ENCODE assay signal across 18 cellular contexts in genomic region chr3:138389144-138389601, GRCh38. TPM values are rescaled to one million over a fixed set of nuclear protein-coding genes. Genes with fewer than 3 reads are reported as not detected.
DNase-seq lines count a peak whose midpoint lies in the region; ATAC-seq and TF ChIP-seq lines count a peak whose summit lies in the region.
"Had no signal": no experiment of that assay in that cellular context is flagged by ENCODE, and none has a peak within 500 bp of the region (broad histone marks: within the 10 kb centered on the region; RNA-seq: fewer than 3 reads in every experiment).

No MANE protein-coding gene starts in this region.

- H3K4me3 Mint-ChIP-seq in WTC11: no peak overlapping the region
- H3K4me3 Mint-ChIP-seq: stimulated activated naive CD8-positive, alpha-beta T cell treated with anti-CD3 and anti-CD28 coated beads, Interleukin-15, Interleukin-2, amounts not matched to agents 100 ng/mL and 50 ng/mL, for 24 hours; T-cell had no signal

- peaks cover 25% of the 10 kb centered on the region for H3K4me1 ChIP-seq in ACC112 (ENCODE audit: control insufficient read depth, insufficient read depth, low read length, unreplicated experiment)
- H3K4me1 ChIP-seq in foreskin keratinocyte: peaks cover 6% of the 10 kb centered on the region
- peaks cover 24% of the 10 kb centered on the region for H3K4me1 ChIP-seq in osteoblast (ENCODE audit: insufficient read depth, low read length)
- H3K4me1 ChIP-seq in upper lobe of right lung: no peaks in the 10 kb centered on the region
- H3K4me1 ChIP-seq: body of pancreas had no signal

- peak overlapping the region; percentile 71 for H3K4me2 ChIP-seq in osteoblast (ENCODE audit: insufficient read depth, low read length)

- DNase-seq in WTC11 (ENCODE audit: low spot score) (no peak), foreskin keratinocyte (no peak), osteoblast (ENCODE audit: insufficient read length, low spot score, missing footprints) (peak; percentile 47), NCI-H510A (lab: John Stamatoyannopoulos, UW) (no peak), upper lobe of right lung (no peak)
- DNase-seq: body of pancreas; DND-41; effector CD8-positive, alpha-beta T cell; KG1; NCI-H1092; stimulated activated CD4-positive, alpha-beta T cell treated with anti-CD3 and anti-CD28 coated beads, Interleukin-12 subunit alpha, Interleukin-12 subunit beta, amount 100 ng/mL, for 4 hours; T-cell had no signal

- H3K79me2 ChIP-seq in ACC112 (ENCODE audit: control insufficient read depth, insufficient read depth, low read length, unreplicated experiment) (peaks cover 6% of the 10 kb centered on the region), osteoblast (ENCODE audit: insufficient read depth, low read length) (peaks cover 36% of the 10 kb centered on the region)

- H3K4me3 ChIP-seq in ACC112 (ENCODE audit: low read depth, low read length): no peak overlapping the region
- no peak overlapping the region for H3K4me3 ChIP-seq in osteoblast (ENCODE audit: insufficient read depth, low read length)
- no peak overlapping the region for H3K4me3 ChIP-seq in upper lobe of right lung
- H3K4me3 ChIP-seq: body of pancreas had no signal

- POLR2A ChIA-PET in WTC11 (lab: Charles Lee): no interaction called here

- peak overlapping the region; percentile 44 for H3K27ac Mint-ChIP-seq in WTC11
- H3K27ac Mint-ChIP-seq: stimulated activated naive CD8-positive, alpha-beta T cell treated with anti-CD3 and anti-CD28 coated beads, Interleukin-15, Interleukin-2, amounts not matched to agents 100 ng/mL and 50 ng/mL, for 24 hours; T-cell had no signal

- TF ChIP-seq CTCF in WTC11 (IDR thresholded peaks at IDR 0.05): no peak
- TF ChIP-seq CTCF in foreskin keratinocyte (conservative IDR thresholded peaks at IDR 0.05): no peak
- TF ChIP-seq CTCF in osteoblast (IDR thresholded peaks at IDR 0.05; ENCODE audit: extremely low read depth, low read depth, low read length): no peak
- TF ChIP-seq CTCF in upper lobe of right lung (IDR thresholded peaks at IDR 0.05): no peak

- ATAC-seq in WTC11 (no peak), foreskin keratinocyte (no peak), GM21526 (IDR thresholded peaks at IDR 0.05; ENCODE audit: low FRiP score, unreplicated experiment) (no peak), HG03460 (IDR thresholded peaks at IDR 0.05; ENCODE audit: unreplicated experiment) (no peak), upper lobe of right lung (no peak)
- ATAC-seq: left lobe of liver, T-cell had no signal

- CTCF ChIA-PET in WTC11 (lab: Charles Lee): interaction anchor here (2.8 kb wide), 1 partner anchor 28 kb away, joined by 10 read pairs; no protein-coding TSS in a partner anchor

- H3K27ac ChIP-seq in ACC112 (ENCODE audit: low read depth, low read length) (peak overlapping the region; percentile 66), foreskin keratinocyte (peak overlapping the region; percentile 84), osteoblast (ENCODE audit: low read depth, low read length) (peak overlapping the region; percentile 97), upper lobe of right lung (no peak overlapping the region)

- no peaks in the 10 kb centered on the region; the same call in 1 of the 2 replicates for H3K27me3 Mint-ChIP-seq in WTC11 (ENCODE audit: low read depth)

- H4K20me1 ChIP-seq in osteoblast (ENCODE audit: insufficient read depth, low read length): no peaks in the 10 kb centered on the region

- H3K9me3 ChIP-seq in osteoblast (ENCODE audit: low read depth, low read length) (no peaks in the 10 kb centered on the region), upper lobe of right lung (no peaks in the 10 kb centered on the region)
- H3K9me3 ChIP-seq: body of pancreas had no signal

- H3K9me3 Mint-ChIP-seq in WTC11: no peaks in the 10 kb centered on the region
- H3K9me3 Mint-ChIP-seq: stimulated activated naive CD8-positive, alpha-beta T cell treated with anti-CD3 and anti-CD28 coated beads, Interleukin-15, Interleukin-2, amounts not matched to agents 100 ng/mL and 50 ng/mL, for 24 hours; T-cell had no signal

- intact Hi-C loops in upper lobe of right lung (cut with DNase I): no loop called here

- 0 out of 2 replicates have a peak, but pooled peaks cover 4% of the 10 kb centered on the region for H3K4me1 Mint-ChIP-seq in WTC11
- H3K4me1 Mint-ChIP-seq: T-cell had no signal

- H3K27me3 ChIP-seq in ACC112 (ENCODE audit: insufficient read depth, low read length) (no peaks in the 10 kb centered on the region), foreskin keratinocyte (no peaks in the 10 kb centered on the region), osteoblast (ENCODE audit: insufficient read depth, low read length) (no peaks in the 10 kb centered on the region), upper lobe of right lung (no peaks in the 10 kb centered on the region)
- H3K27me3 ChIP-seq: body of pancreas had no signal

- H3K36me3 Mint-ChIP-seq in WTC11: no peaks in the 10 kb centered on the region
- H3K36me3 Mint-ChIP-seq: T-cell had no signal

- no peak overlapping the region for H2AFZ ChIP-seq in ACC112 (ENCODE audit: low read length, unreplicated experiment)
- H2AFZ ChIP-seq in osteoblast (ENCODE audit: low read length): no peak overlapping the region

- H3K36me3 ChIP-seq in ACC112 (ENCODE audit: insufficient read depth, low read length) (no peaks in the 10 kb centered on the region), osteoblast (ENCODE audit: insufficient read depth, low read length) (no peaks in the 10 kb centered on the region), upper lobe of right lung (no peaks in the 10 kb centered on the region)

TF ChIP-seq in WTC11, 78 proteins besides CTCF, POLR2A, EP300 and RAD21 (continues in another document):
- TF ChIP-seq ZNF416 (CRISPR knock-in tag; IDR thresholded peaks at IDR 0.05): no peak
- TF ChIP-seq TEAD1 (CRISPR knock-in tag; IDR thresholded peaks at IDR 0.05): no peak
- TF ChIP-seq, protein P1, sequence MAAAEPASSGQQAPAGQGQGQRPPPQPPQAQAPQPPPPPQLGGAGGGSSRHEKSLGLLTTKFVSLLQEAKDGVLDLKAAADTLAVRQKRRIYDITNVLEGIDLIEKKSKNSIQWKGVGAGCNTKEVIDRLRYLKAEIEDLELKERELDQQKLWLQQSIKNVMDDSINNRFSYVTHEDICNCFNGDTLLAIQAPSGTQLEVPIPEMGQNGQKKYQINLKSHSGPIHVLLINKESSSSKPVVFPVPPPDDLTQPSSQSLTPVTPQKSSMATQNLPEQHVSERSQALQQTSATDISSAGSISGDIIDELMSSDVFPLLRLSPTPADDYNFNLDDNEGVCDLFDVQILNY (CRISPR knock-in tag; IDR thresholded peaks at IDR 0.05): no peak
- TF ChIP-seq MAX (CRISPR knock-in tag; IDR thresholded peaks at IDR 0.05): no peak
- TF ChIP-seq PRDM15 (CRISPR knock-in tag; IDR thresholded peaks at IDR 0.05): no peak
- no peak for TF ChIP-seq ZNF671 (CRISPR knock-in tag; IDR thresholded peaks at IDR 0.05)
- TF ChIP-seq SMAD4 (CRISPR knock-in tag; IDR thresholded peaks at IDR 0.05): no peak
- TF ChIP-seq, protein P2, sequence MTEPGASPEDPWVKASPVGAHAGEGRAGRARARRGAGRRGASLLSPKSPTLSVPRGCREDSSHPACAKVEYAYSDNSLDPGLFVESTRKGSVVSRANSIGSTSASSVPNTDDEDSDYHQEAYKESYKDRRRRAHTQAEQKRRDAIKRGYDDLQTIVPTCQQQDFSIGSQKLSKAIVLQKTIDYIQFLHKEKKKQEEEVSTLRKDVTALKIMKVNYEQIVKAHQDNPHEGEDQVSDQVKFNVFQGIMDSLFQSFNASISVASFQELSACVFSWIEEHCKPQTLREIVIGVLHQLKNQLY (CRISPR knock-in tag; IDR thresholded peaks at IDR 0.05): no peak

RNA-seq across cellular contexts. Expression of gene MRAS, which starts 40.8 kb away (rescaled TPM):
- total RNA-seq in WTC11 (2021): 11.1 to 14.8 TPM (median 11.7 TPM) in 3 replicates
- 2.9 and 6.3 TPM in 2 replicates for total RNA-seq in foreskin keratinocyte
- polyA plus RNA-seq in foreskin keratinocyte: 1.4 and 2.4 TPM in 2 replicates
- 80.7 and 81.6 TPM in 2 replicates for total RNA-seq in osteoblast
- 79.4 TPM for total RNA-seq in upper lobe of right lung

RNA-seq across cellular contexts. Expression of gene ESYT3, which starts 45.2 kb away (rescaled TPM):
- total RNA-seq in WTC11 (2021) (4.4 to 6.4 TPM (median 5.7 TPM) in 3 replicates), foreskin keratinocyte (0.78 and 0.92 TPM in 2 replicates), osteoblast (0.59 and 0.72 TPM in 2 replicates), upper lobe of right lung (66.4 TPM)
- polyA plus RNA-seq in foreskin keratinocyte: 0.29 and 0.39 TPM in 2 replicates

RNA-seq across cellular contexts. Expression of gene NME9, which starts 59.5 kb away (rescaled TPM):
- total RNA-seq in WTC11 (2021) (not detected in 3 replicates), foreskin keratinocyte (not detected in 2 replicates), osteoblast (not detected in 2 replicates), upper lobe of right lung (not detected)
- not detected in 2 replicates for polyA plus RNA-seq in foreskin keratinocyte
- total RNA-seq: left lobe of liver, RPMI7951 had no signal
